Comparison of ENCODE assay signal across 21 cellular contexts in genomic region chr4:26802790-26803189, GRCh38. TPM values are rescaled to one million over a fixed set of nuclear protein-coding genes. Genes with fewer than 3 reads are reported as not detected.
DNase-seq lines count a peak whose midpoint lies in the region; ATAC-seq, FAIRE-seq and TF ChIP-seq lines count a peak whose summit lies in the region.
"Had no signal": no experiment of that assay in that cellular context is flagged by ENCODE, and none has a peak within 500 bp of the region (broad histone marks: within the 10 kb centered on the region; RNA-seq: fewer than 3 reads in every experiment).

No MANE protein-coding gene starts in this region.

- no peak for ATAC-seq in GM21619 (IDR thresholded peaks at IDR 0.05; ENCODE audit: unreplicated experiment)
- ATAC-seq: HCT116, PC-3 had no signal

- no peak for DNase-seq in D721Med (ENCODE audit: insufficient read length, low spot score)
- DNase-seq in OCI-M1 (lab: John Stamatoyannopoulos, UW), result peak; percentile 78
- no peak for DNase-seq in stomach
- DNase-seq in activated effector memory CD4-positive, alpha-beta T cell treated with Interleukin-2 at 50 U/mL for 16 hours, result no peak
- no peak for DNase-seq in NK-92 treated with Interleukin-12 subunit alpha and Interleukin-12 subunit beta, amount 100 ng/mL, for 24 hours (lab: John Stamatoyannopoulos, UW)
- DNase-seq: CD4-positive, CD25-positive, alpha-beta regulatory T cell; GOT3; IMR-90; Karpas-422; NCI-H1436; NCI-H1930; PC-3; RPMI8226; SHP77 treated with DMSO at 0.1 percent for 48 hours had no signal

- no peak overlapping the region for H3K4me3 ChIP-seq in neuron (ENCODE audit: low read length)
- no peak overlapping the region for H3K4me3 ChIP-seq in stomach

- peaks cover 2% of the 10 kb centered on the region for H3K9me3 ChIP-seq in neuron (ENCODE audit: low read length)
- no peaks in the 10 kb centered on the region for H3K9me3 ChIP-seq in stomach

- H3K4me1 ChIP-seq in neuron (ENCODE audit: insufficient read depth, low read length) (peaks cover 12% of the 10 kb centered on the region), stomach (peaks cover 0 to 9% (median 0%) of the 10 kb centered on the region in 4 donors)

- H3K36me3 ChIP-seq in neuron (ENCODE audit: insufficient read depth, low read length) (no peaks in the 10 kb centered on the region), stomach (no peaks in the 10 kb centered on the region)

- peak overlapping the region; percentile 65 for H2AFZ ChIP-seq in neuron (ENCODE audit: low read depth, low read length)

- peaks cover 30% of the 10 kb centered on the region for H3K4me1 Mint-ChIP-seq in brain

- H3K4me3 Mint-ChIP-seq in brain, result peak overlapping the region in 3 of 5 experiments; percentile 36 to 72 (median 58)
- H3K4me3 Mint-ChIP-seq: CD4-positive, CD25-positive, alpha-beta regulatory T cell had no signal

- peaks cover 0 to 15% (median 9%) of the 10 kb centered on the region in 5 experiments for H3K9me3 Mint-ChIP-seq in brain

- no peak for TF ChIP-seq CTCF in D721Med (IDR thresholded peaks at IDR 0.05; ENCODE audit: insufficient read depth, missing control alignments)
- TF ChIP-seq CTCF in brain (conservative IDR thresholded peaks at IDR 0.05), result no peak
- no peak for TF ChIP-seq CTCF in stomach (IDR thresholded peaks at IDR 0.05)

- H3K27me3 ChIP-seq in neuron (ENCODE audit: insufficient read depth, low read length) (no peaks in the 10 kb centered on the region), stomach (no peaks in the 10 kb centered on the region)

- H3K27me3 Mint-ChIP-seq in brain, result peaks cover 6% of the 10 kb centered on the region
- H3K27me3 Mint-ChIP-seq: CD4-positive, CD25-positive, alpha-beta regulatory T cell had no signal

- intact Hi-C loops in stomach (cut with DNase I; ENCODE audit: low total_unique reads), result no loop called here

- peaks cover 18% of the 10 kb centered on the region for H3K36me3 Mint-ChIP-seq in brain

- H3K27ac ChIP-seq in stomach, result no peak overlapping the region

- 89 to 96% (median 93%) methylated on average over 5 of the region's 5 CpGs for WGBS in stomach, 5 donors

- TF ChIP-seq EP300 in stomach (IDR thresholded peaks at IDR 0.05), result no peak

- peak overlapping the region; percentile 62 to 98 (median 94) for H3K27ac Mint-ChIP-seq in brain

- no peak for TF ChIP-seq POLR2A in stomach (IDR thresholded peaks at IDR 0.05)

- FAIRE-seq in D721Med (lab: Jason Lieb, UNC), result peak; percentile 60
- FAIRE-seq: GM12892, GM18507, HTR-8/SVneo had no signal

RNA-seq across cellular contexts. Expression of gene STIM2, which starts 57.9 kb away (rescaled TPM):
- polyA plus RNA-seq in brain (ENCODE audit: insufficient read depth, low read depth, low replicate concordance) (11.6 TPM), stomach (1 to 10 TPM; 4.4 to 8.9 (median 6.4) TPM)
- total RNA-seq in stomach, result 10 to 100 TPM; 19.8 to 32.7 (median 28.1) TPM
